8 cellular contexts compared by ENCODE assay signal in the genomic region with DNA sequence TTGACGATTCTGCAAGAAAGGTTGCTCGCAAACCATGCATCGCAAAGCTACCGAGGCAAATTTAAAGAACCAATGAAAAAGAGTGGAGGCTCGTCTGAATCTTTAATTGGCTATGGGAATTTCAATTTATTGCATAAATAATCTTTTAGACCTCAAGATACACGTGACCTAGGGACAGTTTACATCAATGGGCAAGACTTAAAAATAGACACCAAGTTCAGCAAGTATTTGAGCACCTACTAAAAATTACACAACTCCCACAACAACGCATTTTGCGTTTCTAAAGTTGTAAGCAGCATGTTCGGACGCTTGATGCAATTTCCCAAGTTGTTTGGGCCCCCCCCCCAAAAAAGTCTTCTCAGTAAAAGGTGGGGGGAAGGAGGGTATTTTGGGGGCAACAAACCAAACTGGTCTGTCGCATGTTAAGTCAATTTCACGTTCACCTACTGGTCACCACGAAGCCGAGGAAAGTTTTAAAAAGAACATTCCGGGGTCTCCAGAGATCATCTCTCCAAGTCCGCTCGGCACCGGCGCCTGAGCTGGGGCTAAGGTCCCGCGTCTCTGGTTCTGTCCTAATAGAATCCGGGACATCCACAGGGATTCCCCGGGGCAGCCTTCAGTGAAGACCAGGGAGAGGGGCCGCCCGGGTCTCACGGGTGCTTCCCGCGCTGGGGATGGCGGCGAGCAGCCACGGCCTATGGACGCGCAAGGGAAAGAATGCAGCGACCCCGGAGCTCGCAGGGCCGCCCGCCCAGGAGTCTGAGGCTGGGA. TPM values are rescaled to one million over a fixed set of nuclear protein-coding genes. Genes with fewer than 3 reads are reported as not detected.
DNase-seq lines count a peak whose midpoint lies in the region; ATAC-seq and TF ChIP-seq lines count a peak whose summit lies in the region.

No MANE protein-coding gene starts in this region.

- H3K4me3 ChIP-seq in A673 (ENCODE audit: low read depth, low read length, poor library complexity, severe bottlenecking) (peak overlapping the region; percentile 75), IMR-90 (ENCODE audit: insufficient read depth, low read depth, low read length) (peak overlapping the region; percentile 83), fibroblast of villous mesenchyme (ENCODE audit: low read depth, low read length) (peak overlapping the region; percentile 97), ovary (peak overlapping the region; percentile 55)

- POLR2A ChIA-PET in A673 (lab: Charles Lee; ENCODE audit: low non-redundant PET) (interaction anchor here (0.7 kb wide), 1 partner anchor 124 kb away, joined by 5 read pairs; no protein-coding TSS in a partner anchor), IMR-90 (lab: Charles Lee; ENCODE audit: unreplicated experiment) (interaction anchor here (0.6 to 0.8 kb wide), 3 partner anchors 20 to 410 kb away, joined by 3 read pairs; no protein-coding TSS in a partner anchor)

- peak overlapping the region; percentile 81 for H3K9ac ChIP-seq in IMR-90 (ENCODE audit: low read depth, low read length)

- H2BK15ac ChIP-seq in IMR-90 (ENCODE audit: low read depth, low read length): no peak overlapping the region

- TF ChIP-seq EP300 in ovary (IDR thresholded peaks at IDR 0.05): no peak

- H3K9me1 ChIP-seq in IMR-90 (ENCODE audit: insufficient read depth, low read length): peaks cover 9% of the 10 kb centered on the region

- DNase-seq in A673 (ENCODE audit: low spot score) (no peak), IMR-90 (peak; percentile 63), fibroblast of villous mesenchyme (ENCODE audit: low read depth) (peak; percentile 76), ovary (no peak), SHP77 treated with DMSO at 0.1 percent for 48 hours (lab: John Stamatoyannopoulos, UW) (no peak), NCI-H1092 treated with DMSO at 0.1 percent for 48 hours (lab: John Stamatoyannopoulos, UW) (no peak)
- DNase-seq in activated CD4-positive, alpha-beta T cell treated with anti-CD3 and anti-CD28 coated beads, Interleukin-2, amount 50 U/mL, for 48 hours: peak; percentile 43 to 49

- H3K4ac ChIP-seq in IMR-90 (ENCODE audit: low read depth, low read length): peak overlapping the region; percentile 88

- peak overlapping the region; percentile 4 for H3K23ac ChIP-seq in IMR-90 (ENCODE audit: low read depth, low read length)

- H2BK120ac ChIP-seq in IMR-90 (ENCODE audit: low read depth, low read length): peak overlapping the region; percentile 29; the same call in 1 of the 2 replicates

- H2BK5ac ChIP-seq in IMR-90 (ENCODE audit: low read depth, low read length, poor library complexity, severe bottlenecking): peak overlapping the region; percentile 85

- H3K4me1 ChIP-seq in A673 (ENCODE audit: insufficient read depth, low read length, poor library complexity, severe bottlenecking): peaks cover 39% of the 10 kb centered on the region
- peaks cover 10% of the 10 kb centered on the region for H3K4me1 ChIP-seq in IMR-90 (ENCODE audit: control insufficient read depth, insufficient read depth, low read length)
- peaks cover 24% of the 10 kb centered on the region for H3K4me1 ChIP-seq in ovary (ENCODE audit: insufficient read depth)

- BruUV-seq in A673 (replicated peaks; lab: Mats Ljungman, UMichigan) (TSS peak; percentile 40), IMR-90 (replicated peaks; lab: Mats Ljungman, UMichigan) (TSS peak; percentile 35)

- H3K27me3 ChIP-seq in A673 (replicated peaks; ENCODE audit: insufficient read depth, low read depth, low read length, poor library complexity) (no peaks in the 10 kb centered on the region), IMR-90 (ENCODE audit: control insufficient read depth, insufficient read depth, low read length) (no peaks in the 10 kb centered on the region), ovary (no peaks in the 10 kb centered on the region)

- peak overlapping the region; percentile 88 for H3K14ac ChIP-seq in IMR-90 (replicated peaks; ENCODE audit: low read depth, low read length)

- H3K36me3 ChIP-seq in A673 (ENCODE audit: insufficient read depth, low read length, poor library complexity, severe bottlenecking) (peaks cover 31% of the 10 kb centered on the region), IMR-90 (ENCODE audit: control insufficient read depth, insufficient read depth, low read length) (peaks cover 8% of the 10 kb centered on the region), ovary (no peaks in the 10 kb centered on the region)

- 1% methylated on average over 18 of the region's 38 CpGs; no CpG with 5 or more reads in 1 of the 2 experiments for WGBS in IMR-90 (ENCODE audit: extremely low coverage in 2 of 2, insufficient read length in 1 of 2), 2 experiments
- WGBS in ovary, 3 donors: 0 to 1% (median 1%) methylated on average over 38 of the region's 38 CpGs

- peaks cover 0 to 30% of the 10 kb centered on the region in 2 experiments; a peak in 2 of 4 replicates for H3K79me1 ChIP-seq in IMR-90 (ENCODE audit: low read depth in 1 of 2, low read length in 2 of 2)

- peak overlapping the region; percentile 59 to 73; a peak in 2 of 4 replicates for H4K8ac ChIP-seq in IMR-90 (ENCODE audit: low read depth in 2 of 2, low read length in 2 of 2)

- no peak for TF ChIP-seq POLR2A in IMR-90 (IDR thresholded peaks at IDR 0.05; ENCODE audit: low read depth, low read length)
- TF ChIP-seq POLR2A in ovary (IDR thresholded peaks at IDR 0.05): no peak

- peaks cover 49% of the 10 kb centered on the region for H4K20me1 ChIP-seq in IMR-90 (ENCODE audit: insufficient read depth, low read length)

- peak overlapping the region; percentile 99 for H3K27ac ChIP-seq in A673 (ENCODE audit: low read depth, low read length, poor library complexity, severe bottlenecking)
- H3K27ac ChIP-seq in IMR-90 (ENCODE audit: insufficient read depth, low read length): peak overlapping the region; percentile 99
- peak overlapping the region; percentile 97 to 98 for H3K27ac ChIP-seq in ovary

- dilution Hi-C loops in IMR-90 (cut with HindIII; ENCODE audit: low sequenced_read_pairs, unreplicated experiment): no loop called here

- H3K9me3 ChIP-seq in A673 (ENCODE audit: low read depth, low read length, poor library complexity, severe bottlenecking) (no peaks in the 10 kb centered on the region), IMR-90 (ENCODE audit: control insufficient read depth, insufficient read depth, low read length) (no peaks in the 10 kb centered on the region), ovary (no peaks in the 10 kb centered on the region)

- peak overlapping the region; percentile 95 for H2AFZ ChIP-seq in IMR-90 (replicated peaks; ENCODE audit: low read length, poor library complexity)

- H2AK9ac ChIP-seq in IMR-90 (replicated peaks; ENCODE audit: low read depth, low read length, poor library complexity): peak overlapping the region; percentile 95

- CTCF ChIA-PET in A673 (lab: Charles Lee) (no interaction called here), IMR-90 (lab: Yijun Ruan, JAX) (interaction anchor here (0.7 to 1.1 kb wide), 3 partner anchors 9 to 300 kb away, joined by 3 read pairs; no protein-coding TSS in a partner anchor)

- peak overlapping the region; percentile 53 for H3K18ac ChIP-seq in IMR-90 (ENCODE audit: low read depth, low read length)

- H3K56ac ChIP-seq in IMR-90 (ENCODE audit: extremely low read depth, insufficient read depth, low read length): peak overlapping the region; percentile 71

- no peak overlapping the region for H2BK20ac ChIP-seq in IMR-90 (ENCODE audit: low read depth, low read length)

- in situ Hi-C loops in IMR-90 (cut with MboI; ENCODE audit: low sequenced_read_pairs): no loop called here

- intact Hi-C loops in A673 (cut with micrococcal nuclease; ENCODE audit: unreplicated experiment) (loop anchor here (10.0 kb wide), 1 partner anchor 433 kb away; a partner anchor contains a TSS), IMR-90 (cut with micrococcal nuclease) (no loop called here), ovary (cut with DNase I) (loop anchor here in 1 of 4 donors (5.0 kb wide), 1 partner anchor 285 kb away; a partner anchor contains a TSS)

- peak overlapping the region; percentile 82 for H4K91ac ChIP-seq in IMR-90 (ENCODE audit: insufficient read depth, low read depth, low read length)

- no peak for TF ChIP-seq RAD21 in IMR-90 (IDR thresholded peaks at IDR 0.05; ENCODE audit: low read length)

- H3K4me2 ChIP-seq in IMR-90 (ENCODE audit: low read depth, low read length): peak overlapping the region; percentile 94

- H4K5ac ChIP-seq in IMR-90 (ENCODE audit: low read depth, low read length): peak overlapping the region; percentile 57; the same call in 1 of the 2 replicates

- no peak for TF ChIP-seq CTCF in A673 (conservative IDR thresholded peaks at IDR 0.05; ENCODE audit: low read depth, low read length)
- no peak for TF ChIP-seq CTCF in IMR-90 (conservative IDR thresholded peaks at IDR 0.05; ENCODE audit: low read depth, low read length)
- no peak for TF ChIP-seq CTCF in fibroblast of villous mesenchyme (IDR thresholded peaks at IDR 0.05; ENCODE audit: insufficient read depth, low read depth, low read length)
- no peak for TF ChIP-seq CTCF in ovary (IDR thresholded peaks at IDR 0.05)

- ATAC-seq in GM18907 (IDR thresholded peaks at IDR 0.05; ENCODE audit: unreplicated experiment): peak; percentile 1
- peak; percentile 1 for ATAC-seq in IMR-90 (ENCODE audit: low read depth)

- peak overlapping the region; percentile 63; the same call in 1 of the 2 replicates for H2AK5ac ChIP-seq in IMR-90 (ENCODE audit: low read depth, low read length)

TF ChIP-seq in IMR-90, 13 proteins besides CTCF, POLR2A, EP300 and RAD21 (continues in another document):
- TF ChIP-seq BHLHE40 (IDR thresholded peaks at IDR 0.05; ENCODE audit: low read depth, low read length) (peak; percentile 40), RFX5 (IDR thresholded peaks at IDR 0.05; ENCODE audit: low read depth, low read length) (no peak), CHD1 (IDR thresholded peaks at IDR 0.05; ENCODE audit: low read depth, low read length) (no peak), MXI1 (IDR thresholded peaks at IDR 0.05; ENCODE audit: borderline replicate concordance, low read depth, low read length) (0 out of 2 replicates have a peak, but pooled peaks have one; percentile 41), RCOR1 (IDR thresholded peaks at IDR 0.05; ENCODE audit: insufficient replicate concordance, low read length) (no peak)

RNA-seq across cellular contexts. Expression of a gene that starts 0.8 kb away (rescaled TPM):
- 171 and 188 TPM in 2 replicates for total RNA-seq in A673 (2021)
- 65.4 and 85.0 TPM in 2 replicates for total RNA-seq in IMR-90 (2012; rRNA removed)
- 76.7 and 92.8 TPM in 2 replicates for polyA plus RNA-seq in IMR-90 (2012; rRNA removed)
- 36.7 and 37.4 TPM in 2 replicates for polyA plus RNA-seq in IMR-90 (2012; cell fraction: cytosol; rRNA removed)
- 163 and 192 TPM in 2 replicates for polyA plus RNA-seq in IMR-90 (2012; cell fraction: nucleus; rRNA removed; ENCODE audit: low replicate concordance)
- 88.6 and 114 TPM in 2 replicates for total RNA-seq in fibroblast of villous mesenchyme
- 100 to 1,000 TPM in 4 of 7 donors, 10 to 100 TPM in 3; 74.2 to 138 (median 101) TPM for total RNA-seq in ovary
- 100 to 1,000 TPM in 1 of 2 donors, 10 to 100 TPM in 1; 74.0 to 143 TPM for polyA plus RNA-seq in ovary

RNA-seq across cellular contexts. Expression of a gene that starts 1.0 kb away (rescaled TPM):
- total RNA-seq in A673 (2021) (39.1 and 41.4 TPM in 2 replicates), IMR-90 (2012; rRNA removed) (7.2 and 8.1 TPM in 2 replicates), fibroblast of villous mesenchyme (9.5 and 10.6 TPM in 2 replicates), ovary (10 to 100 TPM in 1 of 7 donors, 1 to 10 TPM in 6; 5.1 to 11.9 (median 8.3) TPM)
- polyA plus RNA-seq in IMR-90 (2012; rRNA removed) (7.1 and 9.3 TPM in 2 replicates), ovary (10 to 100 TPM in 1 of 2 donors, 1 to 10 TPM in 1; 7.8 to 11.5 TPM)
- polyA plus RNA-seq in IMR-90 (2012; cell fraction: cytosol; rRNA removed): 2.2 and 2.3 TPM in 2 replicates
- polyA plus RNA-seq in IMR-90 (2012; cell fraction: nucleus; rRNA removed; ENCODE audit: low replicate concordance): 4.7 and 13.8 TPM in 2 replicates

Comparison
In these comparisons a context has a peak if more than half of its experiments do, and no peak if none do; other contexts are left out.
1. DNase-seq: peak in IMR-90 (single experiment), activated CD4-positive, alpha-beta T cell treated with anti-CD3 and anti-CD28 coated beads, Interleukin-2, amount 50 U/mL, for 48 hours (2 of 2) and fibroblast of villous mesenchyme (single experiment); none in A673 (single experiment), ovary (0 of 5), SHP77 treated with DMSO at 0.1 percent for 48 hours (single experiment) and NCI-H1092 treated with DMSO at 0.1 percent for 48 hours (single experiment).
2. Peak in every context shown above with its lines, with median percentiles within 50 percentile points of each other: H3K27ac ChIP-seq and H3K4me3 ChIP-seq.